ENCODE assay signal across 8 cellular contexts in the genomic region with DNA sequence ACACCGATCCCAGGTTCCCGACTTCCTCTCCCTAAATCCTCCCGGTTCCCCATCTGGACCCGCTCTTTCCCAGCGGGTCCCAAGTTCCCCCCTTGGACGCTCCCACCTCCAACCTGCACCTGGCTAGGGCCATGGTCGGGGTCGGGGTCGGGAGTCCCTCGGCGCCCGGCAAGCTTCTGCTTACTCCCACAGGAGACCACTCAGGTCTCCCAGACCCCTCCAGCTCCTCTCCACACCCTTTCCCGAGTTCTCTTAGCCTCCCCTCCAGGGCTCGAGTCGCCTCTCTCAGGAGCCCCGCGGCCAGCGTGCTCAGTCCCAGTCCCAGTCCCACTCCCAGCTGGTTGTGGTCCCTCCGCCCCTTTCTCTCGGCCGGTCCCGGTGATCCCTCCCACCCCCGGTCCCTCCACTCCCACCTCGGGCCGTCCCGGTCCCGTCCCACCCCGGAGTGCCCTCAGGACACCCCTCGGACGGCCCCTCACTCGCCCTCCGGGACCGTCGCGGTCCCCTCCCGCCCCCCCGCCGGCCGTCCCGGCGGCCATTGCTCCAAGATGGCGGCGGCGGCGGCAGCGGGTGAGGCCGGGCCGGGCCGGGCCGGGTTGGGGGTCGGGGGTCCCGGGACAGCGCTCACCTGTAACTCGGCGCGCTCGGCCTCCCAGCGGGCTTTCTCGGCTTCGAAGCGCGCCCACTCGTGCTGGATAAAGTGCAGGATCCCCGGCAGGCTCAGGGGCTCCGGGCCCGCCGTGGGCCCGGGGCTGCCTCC. TPM values are rescaled to one million over a fixed set of nuclear protein-coding genes. Genes with fewer than 3 reads are reported as not detected.
DNase-seq lines count a peak whose midpoint lies in the region; ATAC-seq and TF ChIP-seq lines count a peak whose summit lies in the region.

A gene with protein sequence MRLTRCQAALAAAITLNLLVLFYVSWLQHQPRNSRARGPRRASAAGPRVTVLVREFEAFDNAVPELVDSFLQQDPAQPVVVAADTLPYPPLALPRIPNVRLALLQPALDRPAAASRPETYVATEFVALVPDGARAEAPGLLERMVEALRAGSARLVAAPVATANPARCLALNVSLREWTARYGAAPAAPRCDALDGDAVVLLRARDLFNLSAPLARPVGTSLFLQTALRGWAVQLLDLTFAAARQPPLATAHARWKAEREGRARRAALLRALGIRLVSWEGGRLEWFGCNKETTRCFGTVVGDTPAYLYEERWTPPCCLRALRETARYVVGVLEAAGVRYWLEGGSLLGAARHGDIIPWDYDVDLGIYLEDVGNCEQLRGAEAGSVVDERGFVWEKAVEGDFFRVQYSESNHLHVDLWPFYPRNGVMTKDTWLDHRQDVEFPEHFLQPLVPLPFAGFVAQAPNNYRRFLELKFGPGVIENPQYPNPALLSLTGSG (plus strand): TSS at position 537 of the 760 bp plus-strand sequence. CDS start 9,394 bp downstream, outside the sequence.

- peak within 1 kb of the TSS; percentile 75 for H2BK5ac ChIP-seq in mesenchymal stem cell (ENCODE audit: low read depth, low read length, poor library complexity, severe bottlenecking)

- peak within 1 kb of the TSS; percentile 82 for H2BK120ac ChIP-seq in mesenchymal stem cell (ENCODE audit: low read depth, low read length)

- peak within 1 kb of the TSS; percentile 95 for H3K9ac ChIP-seq in mesenchymal stem cell (ENCODE audit: low read length)

- H2BK12ac ChIP-seq in mesenchymal stem cell (ENCODE audit: low read length in 2 of 2), result peak within 1 kb of the TSS; percentile 31 to 43

- intact Hi-C loops in dorsolateral prefrontal cortex (cut with DNase I), result loop anchor here (2.0 to 5.0 kb wide), 2 partner anchors 143 to 145 kb away; a partner anchor contains a TSS

- peak within 1 kb of the TSS; percentile 97 for H3K4me2 ChIP-seq in mesenchymal stem cell (ENCODE audit: low read length, poor library complexity, severe bottlenecking)

- TF ChIP-seq POLR2A in GM10847 (IDR thresholded peaks at IDR 0.05; ENCODE audit: extremely low read depth, insufficient read length), result peak; percentile 19

- peak within 1 kb of the TSS in 1 of 2 experiments; percentile 80 for H3K14ac ChIP-seq in mesenchymal stem cell (ENCODE audit: low read length in 2 of 2)

- H3K9me3 ChIP-seq in WERI-Rb-1 (ENCODE audit: severe bottlenecking) (no peaks in the 10 kb centered on the region), mesenchymal stem cell (ENCODE audit: control insufficient read depth, low read length) (no peaks in the 10 kb centered on the region)

- H4K91ac ChIP-seq in mesenchymal stem cell (ENCODE audit: low read length), result peak within 1 kb of the TSS; percentile 78

- H2AK5ac ChIP-seq in mesenchymal stem cell (ENCODE audit: low read length, severe bottlenecking), result peak within 1 kb of the TSS; percentile 15

- under 1% methylated on average over 39 of the region's 68 CpGs for WGBS in mesenchymal stem cell

- peak within 1 kb of the TSS; percentile 74 for H2BK15ac ChIP-seq in mesenchymal stem cell (ENCODE audit: low read depth, poor library complexity, severe bottlenecking)

- H3K4me3 ChIP-seq in WERI-Rb-1 (ENCODE audit: low read depth, low read length) (peak within 1 kb of the TSS; percentile 95), dorsolateral prefrontal cortex (peak within 1 kb of the TSS; percentile 74 to 100 (median 96)), mesenchymal stem cell (ENCODE audit: insufficient read depth in 1 of 2, low read depth in 1 of 2, low read length in 2 of 2) (peak within 1 kb of the TSS; percentile 94 to 96)

- peak within 1 kb of the TSS; percentile 88 to 96 for H3K18ac ChIP-seq in mesenchymal stem cell (ENCODE audit: low read depth in 1 of 2, low read length in 2 of 2)

- H3K27me3 ChIP-seq in WERI-Rb-1 (ENCODE audit: insufficient read depth, low read depth, severe bottlenecking), result no peaks in the 10 kb centered on the region
- no peaks in the 10 kb centered on the region for H3K27me3 ChIP-seq in dorsolateral prefrontal cortex
- H3K27me3 ChIP-seq in mesenchymal stem cell (ENCODE audit: control insufficient read depth in 1 of 2, insufficient read depth in 1 of 2, low read length in 2 of 2), result no peaks in the 10 kb centered on the region

- TF ChIP-seq CTCF in WERI-Rb-1 (IDR thresholded peaks at IDR 0.05; ENCODE audit: low read depth, low read length), result no peak
- peak in 1 of 56 donors; percentile 2 for TF ChIP-seq CTCF in dorsolateral prefrontal cortex (IDR thresholded peaks at IDR 0.05 in 54 of 56, conservative IDR thresholded peaks at IDR 0.05 in 2 of 56; ENCODE audit: low read depth in 1 of 56, partially characterized antibody in 56 of 56)

- ATAC-seq in HG02981 (IDR thresholded peaks at IDR 0.05; ENCODE audit: unreplicated experiment), result peak; percentile 42
- peak; percentile 55 for ATAC-seq in stimulated activated naive CD8-positive, alpha-beta T cell treated with anti-CD3 and anti-CD28 coated beads, Interleukin-15, Interleukin-2, amounts not matched to agents 100 U/mL and 50 U/mL, for 24 hours

- H3K4ac ChIP-seq in mesenchymal stem cell (ENCODE audit: low read depth in 1 of 2, low read length in 2 of 2), result peak within 1 kb of the TSS; percentile 76 to 95

- peaks cover 26% of the 10 kb centered on the region for H3K4me1 ChIP-seq in mesenchymal stem cell (ENCODE audit: control insufficient read depth, insufficient read depth, low read depth, low read length)

- peak within 1 kb of the TSS; percentile 97 for H3K27ac ChIP-seq in WERI-Rb-1
- peak within 1 kb of the TSS; percentile 80 to 99 (median 93) for H3K27ac ChIP-seq in dorsolateral prefrontal cortex
- no peak within 1 kb of the TSS for H3K27ac ChIP-seq in mesenchymal stem cell (ENCODE audit: low read length, poor library complexity, severe bottlenecking)

- DNase-seq in WERI-Rb-1, result peak; percentile 26
- DNase-seq in dorsolateral prefrontal cortex, result no peak
- DNase-seq in mesenchymal stem cell, result peak; percentile 35
- DNase-seq in stimulated activated naive CD8-positive, alpha-beta T cell treated with anti-CD3 and anti-CD28 coated beads, Interleukin-15, Interleukin-2, amounts not matched to agents 100 U/mL and 50 U/mL, for 24 hours, result peak; percentile 57
- no peak for DNase-seq in NAMALWA (ENCODE audit: low spot score)
- DNase-seq in Kasumi-1 (lab: John Stamatoyannopoulos, UW), result no peak

- peak within 1 kb of the TSS; percentile 86 for H4K8ac ChIP-seq in mesenchymal stem cell (ENCODE audit: low read length)

- H2AFZ ChIP-seq in mesenchymal stem cell (ENCODE audit: low read depth, low read length), result peak within 1 kb of the TSS; percentile 89

- H3K23ac ChIP-seq in mesenchymal stem cell (ENCODE audit: low read length in 2 of 2), result peak within 1 kb of the TSS in 1 of 2 experiments; percentile 90

- peaks cover 15% of the 10 kb centered on the region for H3K79me1 ChIP-seq in mesenchymal stem cell (replicated peaks; ENCODE audit: low read length, poor library complexity, severe bottlenecking)

- peaks cover 49% of the 10 kb centered on the region for H3K36me3 ChIP-seq in WERI-Rb-1
- H3K36me3 ChIP-seq in mesenchymal stem cell (ENCODE audit: control insufficient read depth in 1 of 2, insufficient read depth in 2 of 2, low read depth in 1 of 2, low read length in 2 of 2), result peaks cover 17 to 22% of the 10 kb centered on the region in 2 experiments

RNA-seq across cellular contexts. Expression of the gene that starts here (rescaled TPM):
- 10 to 100 TPM; 18.2 to 45.4 (median 30.5) TPM for total RNA-seq in dorsolateral prefrontal cortex
- 24.9 TPM for polyA plus RNA-seq in mesenchymal stem cell (2013, experiment 1 of 2)
- 24.4 TPM for polyA plus RNA-seq in mesenchymal stem cell (2013, experiment 2 of 2)

Comparison
In these comparisons a context has a peak if more than half of its experiments do, and no peak if none do; other contexts are left out.
1. DNase-seq: peak in WERI-Rb-1 (single experiment), mesenchymal stem cell (single experiment) and stimulated activated naive CD8-positive, alpha-beta T cell treated with anti-CD3 and anti-CD28 coated beads, Interleukin-15, Interleukin-2, amounts not matched to agents 100 U/mL and 50 U/mL, for 24 hours (single experiment); none in dorsolateral prefrontal cortex (0 of 10), NAMALWA (single experiment) and Kasumi-1 (0 of 2).
2. Peak in every context shown above with its lines, with median percentiles within 50 percentile points of each other: H3K4me3 ChIP-seq.